Comparison of ENCODE assay signal across 1 cellular context in the genomic region with DNA sequence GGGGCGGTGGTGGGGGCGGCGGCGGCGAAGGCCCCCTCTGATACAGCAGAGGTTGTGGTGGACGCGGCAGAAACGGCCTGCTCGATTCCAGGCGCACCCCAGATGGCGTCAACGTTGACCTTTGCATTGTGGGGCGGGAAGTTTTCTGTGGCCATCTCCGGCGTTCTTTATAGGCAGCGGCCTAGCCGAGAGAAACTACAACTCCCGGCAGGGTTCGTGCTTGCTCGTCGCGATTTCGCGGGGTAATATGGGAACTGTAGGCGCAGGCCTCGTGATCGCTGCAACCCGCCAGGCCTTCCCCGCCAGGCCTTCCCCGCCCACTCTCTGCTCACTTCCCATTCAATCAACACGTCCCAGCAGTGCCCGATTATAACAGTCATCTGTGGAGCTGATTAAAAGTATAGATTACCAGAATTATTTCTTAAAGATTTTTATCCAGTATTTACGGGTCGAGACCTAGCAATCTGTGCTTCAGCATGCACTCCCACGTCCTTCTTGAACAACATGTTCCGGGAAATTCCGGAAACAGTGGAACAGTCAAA.
TF ChIP-seq lines count a peak whose summit lies in the region.

A gene (minus strand): TSS at position 74 of the 542 bp plus-strand sequence. CDS start 214 bp downstream, outside the sequence.

TF ChIP-seq in WTC11, 78 proteins besides CTCF, POLR2A, EP300 and RAD21 (continued from another document):
- TF ChIP-seq, protein P1, sequence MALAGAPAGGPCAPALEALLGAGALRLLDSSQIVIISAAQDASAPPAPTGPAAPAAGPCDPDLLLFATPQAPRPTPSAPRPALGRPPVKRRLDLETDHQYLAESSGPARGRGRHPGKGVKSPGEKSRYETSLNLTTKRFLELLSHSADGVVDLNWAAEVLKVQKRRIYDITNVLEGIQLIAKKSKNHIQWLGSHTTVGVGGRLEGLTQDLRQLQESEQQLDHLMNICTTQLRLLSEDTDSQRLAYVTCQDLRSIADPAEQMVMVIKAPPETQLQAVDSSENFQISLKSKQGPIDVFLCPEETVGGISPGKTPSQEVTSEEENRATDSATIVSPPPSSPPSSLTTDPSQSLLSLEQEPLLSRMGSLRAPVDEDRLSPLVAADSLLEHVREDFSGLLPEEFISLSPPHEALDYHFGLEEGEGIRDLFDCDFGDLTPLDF (CRISPR knock-in tag; IDR thresholded peaks at IDR 0.05): no peak
- no peak for TF ChIP-seq RELA (CRISPR knock-in tag; IDR thresholded peaks at IDR 0.05; ENCODE audit: borderline replicate concordance)
- no peak for TF ChIP-seq ETV6 (CRISPR knock-in tag; IDR thresholded peaks at IDR 0.05)
- TF ChIP-seq, protein P2, sequence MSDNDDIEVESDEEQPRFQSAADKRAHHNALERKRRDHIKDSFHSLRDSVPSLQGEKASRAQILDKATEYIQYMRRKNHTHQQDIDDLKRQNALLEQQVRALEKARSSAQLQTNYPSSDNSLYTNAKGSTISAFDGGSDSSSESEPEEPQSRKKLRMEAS (CRISPR knock-in tag; IDR thresholded peaks at IDR 0.05): 0 out of 2 replicates have a peak, but pooled peaks have one; percentile 17
- TF ChIP-seq CREM (CRISPR knock-in tag; IDR thresholded peaks at IDR 0.05): peak; percentile 94; the same call in 1 of the 2 replicates
- no peak for TF ChIP-seq TCF7 (CRISPR knock-in tag; IDR thresholded peaks at IDR 0.05; ENCODE audit: low read depth)
- TF ChIP-seq, protein P3, sequence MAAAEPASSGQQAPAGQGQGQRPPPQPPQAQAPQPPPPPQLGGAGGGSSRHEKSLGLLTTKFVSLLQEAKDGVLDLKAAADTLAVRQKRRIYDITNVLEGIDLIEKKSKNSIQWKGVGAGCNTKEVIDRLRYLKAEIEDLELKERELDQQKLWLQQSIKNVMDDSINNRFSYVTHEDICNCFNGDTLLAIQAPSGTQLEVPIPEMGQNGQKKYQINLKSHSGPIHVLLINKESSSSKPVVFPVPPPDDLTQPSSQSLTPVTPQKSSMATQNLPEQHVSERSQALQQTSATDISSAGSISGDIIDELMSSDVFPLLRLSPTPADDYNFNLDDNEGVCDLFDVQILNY (CRISPR knock-in tag; IDR thresholded peaks at IDR 0.05): no peak
- TF ChIP-seq CBFB (CRISPR knock-in tag; IDR thresholded peaks at IDR 0.05; ENCODE audit: low read depth): no peak
- TF ChIP-seq GRHL2 (CRISPR knock-in tag; IDR thresholded peaks at IDR 0.05; ENCODE audit: insufficient replicate concordance, severe bottlenecking): no peak
- TF ChIP-seq FOXP1 (CRISPR knock-in tag; IDR thresholded peaks at IDR 0.05; ENCODE audit: borderline replicate concordance): no peak
- no peak for TF ChIP-seq ZNF263 (CRISPR knock-in tag; IDR thresholded peaks at IDR 0.05; ENCODE audit: low read depth)
- TF ChIP-seq NFATC4 (CRISPR knock-in tag; IDR thresholded peaks at IDR 0.05): no peak
- no peak for TF ChIP-seq CREB1 (CRISPR knock-in tag; IDR thresholded peaks at IDR 0.05)
- TF ChIP-seq ZNF121 (CRISPR knock-in tag; IDR thresholded peaks at IDR 0.05): no peak
- no peak for TF ChIP-seq NFE2L1 (CRISPR knock-in tag; IDR thresholded peaks at IDR 0.05)
TF ChIP-seq in WTC11: peak in this region for 8.
